In the genomic region with DNA sequence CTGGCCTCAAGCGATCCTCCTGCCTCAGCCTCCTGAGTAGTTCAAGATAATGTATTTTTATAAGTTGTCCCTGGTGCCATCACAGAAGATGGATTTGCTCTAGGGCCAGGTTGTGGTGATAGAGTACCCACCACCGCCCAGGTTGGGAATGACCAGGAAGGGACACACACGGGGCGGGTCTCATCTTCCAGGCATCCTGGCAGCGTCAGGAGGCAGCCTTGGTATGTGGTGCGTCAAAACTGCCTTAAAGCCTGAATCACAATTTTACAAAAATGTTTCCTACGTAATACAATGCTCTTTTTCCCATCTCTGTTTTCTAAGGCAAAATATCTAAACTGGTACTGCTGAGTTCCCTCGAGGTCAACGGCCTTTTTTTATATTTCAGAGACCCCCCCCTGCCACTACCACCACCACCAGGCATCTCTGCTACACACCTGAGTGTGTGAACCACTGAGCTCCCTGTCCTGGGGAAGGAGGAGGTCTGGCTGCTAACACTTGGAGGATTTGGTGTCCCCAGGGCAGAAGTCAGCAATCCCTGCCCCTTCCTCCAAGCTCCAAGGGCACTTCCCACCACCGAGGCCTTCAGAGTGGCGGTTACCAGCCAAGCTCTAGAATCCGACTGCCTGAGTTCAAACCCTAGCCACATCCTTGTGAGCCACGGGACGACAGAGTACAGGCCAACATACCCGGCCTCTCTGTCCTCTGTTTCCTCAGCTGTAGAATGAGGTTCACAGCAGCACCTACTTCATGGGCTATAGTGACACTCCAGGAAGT, we compare ENCODE assay signal across 9 cellular contexts. TPM values are rescaled to one million over a fixed set of nuclear protein-coding genes. Genes with fewer than 3 reads are reported as not detected.
"Had no signal": no experiment of that assay in that cellular context is flagged by ENCODE, and none has a peak within 500 bp of the region (broad histone marks: within the 10 kb centered on the region; RNA-seq: fewer than 3 reads in every experiment).

No MANE protein-coding gene starts in this region.

- H3K9me3 Mint-ChIP-seq: GM23338, H9, IgD-negative memory B cell had no signal

- H2AFZ ChIP-seq: GM23338 had no signal

- H3K9ac ChIP-seq: KMS-11 had no signal

- ATAC-seq: GM23338 had no signal

- H3K27ac Mint-ChIP-seq: GM23338, H9, IgD-negative memory B cell had no signal

- H3K4me2 ChIP-seq: GM23338, KMS-11 had no signal

- H3K4me3 Mint-ChIP-seq: GM23338, H9, IgD-negative memory B cell had no signal

- H3K36me3 Mint-ChIP-seq: IgD-negative memory B cell had no signal

- H3K4me3 ChIP-seq: GM23338 had no signal

- H3K27me3 Mint-ChIP-seq: IgD-negative memory B cell had no signal

- H3K27ac ChIP-seq: KMS-11 had no signal

- DNase-seq: H9, HCEC 1CT had no signal

- FAIRE-seq: H1, H54, HTR-8/SVneo had no signal

RNA-seq across cellular contexts. Expression of gene SLC6A7, which starts 47.3 kb away (rescaled TPM):
- total RNA-seq: GM23338, H9 had no signal
- polyA plus RNA-seq: GM23338, IgD-negative memory B cell had no signal

RNA-seq across cellular contexts. Expression of gene CAMK2A, which starts 52.4 kb away (rescaled TPM):
- total RNA-seq: GM23338, HT-29 had no signal
- polyA plus RNA-seq: IgD-negative memory B cell had no signal
